23 cellular contexts compared by ENCODE assay signal in the genomic region with DNA sequence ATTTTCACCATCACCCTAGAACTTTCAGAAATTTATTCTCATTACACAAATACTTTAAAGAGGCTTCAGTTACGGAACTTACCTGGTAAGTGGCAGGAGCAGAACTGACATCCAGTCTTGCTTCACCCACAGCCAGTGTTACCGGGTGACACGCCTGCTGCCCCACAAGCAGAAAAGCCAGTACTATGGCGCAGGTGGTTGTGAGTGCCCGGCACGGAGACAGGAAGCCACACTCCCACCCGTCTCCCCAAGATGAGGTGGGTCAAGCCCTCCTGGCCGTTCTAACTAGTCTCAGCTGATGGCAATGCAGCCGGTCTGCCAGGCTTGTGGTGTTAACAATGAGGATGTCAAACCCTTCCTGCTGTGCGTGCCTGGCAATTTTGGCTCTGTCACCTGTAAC.
"Had no signal": no experiment of that assay in that cellular context is flagged by ENCODE, and none has a peak within 500 bp of the region (broad histone marks: within the 10 kb centered on the region; RNA-seq: fewer than 3 reads in every experiment).

No MANE protein-coding gene starts in this region.

- ATAC-seq: natural killer cell; psoas muscle; stimulated activated memory B cell treated with anti-CD40 and anti-IgM and Interleukin-4, amounts not matched to agents 10 μg/mL and 1 μg/mL and 100 μg/mL, for 72 hours; stimulated activated naive CD8-positive, alpha-beta T cell treated with anti-CD3 and anti-CD28 coated beads, Interleukin-15, Interleukin-2, amounts not matched to agents 100 U/mL and 50 U/mL, for 24 hours had no signal

- DNase-seq: dermis blood vessel endothelial cell; effector memory CD4-positive, alpha-beta T cell; esophagus squamous epithelium; foreskin melanocyte; glutamatergic neuron; heart right ventricle; hippocampal formation; mesenchymal stem cell; natural killer cell; nucleus accumbens; psoas muscle; right cardiac atrium; stimulated activated CD4-positive, alpha-beta T cell treated with anti-CD3 and anti-CD28 coated beads, Interleukin-4, amount 100 ng/mL, for 4 hours; stimulated activated naive CD8-positive, alpha-beta T cell treated with anti-CD3 and anti-CD28 coated beads, Interleukin-15, Interleukin-2, amounts not matched to agents 100 U/mL and 50 U/mL, for 24 hours; substantia nigra; testis; uterus had no signal

- H3K27ac ChIP-seq: coronary artery, esophagus squamous epithelium, heart right ventricle, psoas muscle, skin epidermis, spleen, testis, tibial artery, upper lobe of left lung, uterus had no signal

- H3K4me1 ChIP-seq: esophagus squamous epithelium, heart right ventricle, psoas muscle, testis, tibial artery, uterus had no signal

- H3K9me3 ChIP-seq: esophagus squamous epithelium, heart right ventricle, psoas muscle, spleen, testis, tibial artery, upper lobe of left lung, uterus had no signal

- H3K4me3 ChIP-seq: coronary artery, esophagus squamous epithelium, heart right ventricle, psoas muscle, skin epidermis, spleen, testis, tibial artery, upper lobe of left lung, uterus had no signal

- H3K36me3 ChIP-seq: esophagus squamous epithelium, heart right ventricle, spleen, tibial artery, upper lobe of left lung, uterus had no signal

- H3K27me3 ChIP-seq: esophagus squamous epithelium, spleen, testis, tibial artery, upper lobe of left lung, uterus had no signal
